16 cellular contexts compared by ENCODE assay signal in genomic region chr21:35072960-35073359, GRCh38. TPM values are rescaled to one million over a fixed set of nuclear protein-coding genes. Genes with fewer than 3 reads are reported as not detected.
DNase-seq lines count a peak whose midpoint lies in the region; ATAC-seq, FAIRE-seq and TF ChIP-seq lines count a peak whose summit lies in the region.
"Had no signal": no experiment of that assay in that cellular context is flagged by ENCODE, and none has a peak within 500 bp of the region (broad histone marks: within the 10 kb centered on the region; RNA-seq: fewer than 3 reads in every experiment).

No MANE protein-coding gene starts in this region.

- H3K79me2 ChIP-seq in GM23248 (ENCODE audit: insufficient read depth) = no peaks in the 10 kb centered on the region

- no peaks in the 10 kb centered on the region for H3K9me3 ChIP-seq in GM23248 (ENCODE audit: low read depth)
- peaks cover 0 to 6% (median 3%) of the 10 kb centered on the region in 4 donors for H3K9me3 ChIP-seq in stomach
- H3K9me3 ChIP-seq in small intestine (ENCODE audit: control insufficient read depth, low read depth) = no peaks in the 10 kb centered on the region
- H3K9me3 ChIP-seq: neutrophil had no signal

- H3K27ac ChIP-seq in GM23248 (peak overlapping the region; percentile 47), stomach (peak overlapping the region in 4 of 5 donors; percentile 9 to 45 (median 30)), small intestine (ENCODE audit: low read depth in 1 of 2, low read length in 1 of 2) (peak overlapping the region in 1 of 2 donors; percentile 74)
- H3K27ac ChIP-seq: neutrophil had no signal

- no peak for ATAC-seq in activated CD8-positive, alpha-beta memory T cell treated with anti-CD3 and anti-CD28 coated beads, Interleukin-2, amount 10 ng/mL, durations not matched to agents 7 days and 5 days

- TF ChIP-seq CTCF in stomach (IDR thresholded peaks at IDR 0.05) = no peak

- H4K20me1 ChIP-seq in GM23248 (ENCODE audit: insufficient read depth) = no peaks in the 10 kb centered on the region

- H3K27ac Mint-ChIP-seq in activated CD8-positive, alpha-beta memory T cell treated with anti-CD3 and anti-CD28 coated beads, Interleukin-2, amount 10 ng/mL, durations not matched to agents 7 days and 5 days = no peak overlapping the region
- H3K27ac Mint-ChIP-seq: CD14-positive monocyte had no signal

- in situ Hi-C loops in GM23248 (cut with MboI) = loop anchor here (25.0 kb wide), 1 partner anchor 864 kb away; no protein-coding TSS in a partner anchor

- H3K4me3 Mint-ChIP-seq in activated CD8-positive, alpha-beta memory T cell treated with anti-CD3 and anti-CD28 coated beads, Interleukin-2, amount 10 ng/mL, durations not matched to agents 7 days and 5 days = no peak overlapping the region
- H3K4me3 Mint-ChIP-seq: CD14-positive monocyte had no signal

- H3K36me3 ChIP-seq in GM23248 (ENCODE audit: low read depth) (no peaks in the 10 kb centered on the region), stomach (no peaks in the 10 kb centered on the region), small intestine (ENCODE audit: control insufficient read depth in 2 of 2, insufficient read depth in 2 of 2, low read length in 2 of 2) (no peaks in the 10 kb centered on the region)
- H3K36me3 ChIP-seq: neutrophil had no signal

- peak overlapping the region; percentile 21; the same call in 1 of the 2 replicates for H3K4me3 ChIP-seq in GM23248
- H3K4me3 ChIP-seq in stomach = no peak overlapping the region
- H3K4me3 ChIP-seq in small intestine (ENCODE audit: low read depth in 1 of 2, low read length in 2 of 2) = no peak overlapping the region

- H2AFZ ChIP-seq in GM23248 = peak overlapping the region; percentile 86

- intact Hi-C loops in stomach (cut with DNase I; ENCODE audit: low total_unique reads) = no loop called here

- peak overlapping the region; percentile 13; the same call in 1 of the 2 replicates for H3K9ac ChIP-seq in GM23248

- FAIRE-seq in endometrium (lab: Jason Lieb, UNC) = peak; percentile 8
- FAIRE-seq in small intestine (lab: Jason Lieb, UNC) = no peak
- FAIRE-seq: urothelium cell line had no signal

- peaks cover 2% of the 10 kb centered on the region for H3K9me3 Mint-ChIP-seq in activated CD8-positive, alpha-beta memory T cell treated with anti-CD3 and anti-CD28 coated beads, Interleukin-2, amount 10 ng/mL, durations not matched to agents 7 days and 5 days (ENCODE audit: low read depth)

- H3K4me1 ChIP-seq in GM23248 (ENCODE audit: insufficient read depth) = peaks cover 32% of the 10 kb centered on the region
- no peaks in the 10 kb centered on the region for H3K4me1 ChIP-seq in stomach
- no peaks in the 10 kb centered on the region for H3K4me1 ChIP-seq in small intestine (ENCODE audit: control insufficient read depth in 2 of 2, insufficient read depth in 1 of 2, low read depth in 1 of 2, low read length in 1 of 2)

- 0 out of 2 replicates have a peak, but pooled peaks cover 25% of the 10 kb centered on the region for H3F3A ChIP-seq in GM23248 (ENCODE audit: insufficient read depth)

- no peak for TF ChIP-seq EP300 in stomach (IDR thresholded peaks at IDR 0.05)

- peaks cover 5% of the 10 kb centered on the region for H3K36me3 Mint-ChIP-seq in activated CD8-positive, alpha-beta memory T cell treated with anti-CD3 and anti-CD28 coated beads, Interleukin-2, amount 10 ng/mL, durations not matched to agents 7 days and 5 days
- H3K36me3 Mint-ChIP-seq: CD14-positive monocyte had no signal

- DNase-seq in GM23248 (peak; percentile 55), lung microvascular endothelial cell (ENCODE audit: low read depth in 2 of 2) (peak; percentile 78 to 80), stomach (no peak), HUDEP-2 (lab: John Stamatoyannopoulos, UW; ENCODE audit: unreplicated experiment in 76 of 76) (no peak), OCI-M2 (lab: John Stamatoyannopoulos, UW; ENCODE audit: unreplicated experiment) (no peak), small intestine (no peak)
- DNase-seq in activated CD8-positive, alpha-beta memory T cell treated with anti-CD3 and anti-CD28 coated beads, Interleukin-2, amount 10 ng/mL, durations not matched to agents 7 days and 5 days = no peak
- DNase-seq: activated CD4-positive, alpha-beta T cell treated with anti-CD3 and anti-CD28 coated beads, Interleukin-2, amount 50 U/mL, for 1 hour; GOT3; Kasumi-1; NCI-H187 treated with DMSO at 0.1 percent for 48 hours; T-helper 9 cell had no signal

- H3K27me3 ChIP-seq in GM23248 (replicated peaks; ENCODE audit: insufficient read depth) = no peaks in the 10 kb centered on the region
- no peaks in the 10 kb centered on the region for H3K27me3 ChIP-seq in stomach
- H3K27me3 ChIP-seq in small intestine (ENCODE audit: control insufficient read depth in 2 of 2, insufficient read depth in 2 of 2, low read length in 2 of 2) = no peaks in the 10 kb centered on the region

- peaks cover 6% of the 10 kb centered on the region for H3K27me3 Mint-ChIP-seq in activated CD8-positive, alpha-beta memory T cell treated with anti-CD3 and anti-CD28 coated beads, Interleukin-2, amount 10 ng/mL, durations not matched to agents 7 days and 5 days

- H3K9me2 ChIP-seq in GM23248 (ENCODE audit: insufficient read depth) = no peaks in the 10 kb centered on the region

- 4 to 6% methylated on average over 11 of the region's 11 CpGs for WGBS in GM23248 (ENCODE audit: low coverage in 1 of 2, low lambda C conversion rate in 2 of 2, missing lambda C conversion rate in 2 of 2), 2 experiments
- WGBS in stomach, 5 donors = 70 to 77% (median 72%) methylated on average over 11 of the region's 11 CpGs
- 70 to 87% (median 86%) methylated on average over 11 of the region's 11 CpGs for WGBS in small intestine, 3 donors

- peaks cover 8% of the 10 kb centered on the region for H3K4me1 Mint-ChIP-seq in activated CD8-positive, alpha-beta memory T cell treated with anti-CD3 and anti-CD28 coated beads, Interleukin-2, amount 10 ng/mL, durations not matched to agents 7 days and 5 days

- CTCF ChIA-PET in activated CD8-positive, alpha-beta memory T cell treated with anti-CD3 and anti-CD28 coated beads, Interleukin-2, amount 10 ng/mL, durations not matched to agents 7 days and 5 days (lab: Charles Lee) = no interaction called here

- peak overlapping the region; percentile 74 for H3K4me2 ChIP-seq in GM23248 (ENCODE audit: unreplicated experiment)

- TF ChIP-seq POLR2A in stomach (IDR thresholded peaks at IDR 0.05) = no peak

RNA-seq across cellular contexts. Expression of gene RUNX1, which starts 23.9 kb away (rescaled TPM):
- 32.6 and 35.3 TPM in 2 replicates for total RNA-seq in GM23248 (2014; rRNA removed; shearing (Covaris generic))
- polyA plus RNA-seq in GM23248 (2016; fragmentation: Nextera tagmentation; extraction: Ambion mirVana) (21.3 and 23.1 TPM in 2 replicates), stomach (10 to 100 TPM in 1 of 3 donors, 1 to 10 TPM in 2; 8.0 to 10.4 (median 9.3) TPM), small intestine (1 to 10 TPM; 2.5 to 5.8 (median 3.2) TPM)
- total RNA-seq in lung microvascular endothelial cell (0.20 and 1.1 TPM in 2 replicates), stomach (100 to 1,000 TPM in 2 of 5 donors, 10 to 100 TPM in 3; 32.9 to 213 (median 83.0) TPM)
- 10 to 100 TPM; 23.3 to 35.3 TPM for total RNA-seq in activated CD8-positive, alpha-beta memory T cell treated with anti-CD3 and anti-CD28 coated beads, Interleukin-2, amount 10 ng/mL, durations not matched to agents 7 days and 5 days

Comparison
In these comparisons a context has a peak if more than half of its experiments do, and no peak if none do; other contexts are left out.
1. DNase-seq: peak in GM23248 (single experiment) and lung microvascular endothelial cell (2 of 2); none in stomach (single experiment), HUDEP-2 (0 of 76), OCI-M2 (single experiment), small intestine (single experiment) and activated CD8-positive, alpha-beta memory T cell treated with anti-CD3 and anti-CD28 coated beads, Interleukin-2, amount 10 ng/mL, durations not matched to agents 7 days and 5 days (single experiment).
2. RNA of gene RUNX1, which starts 23.9 kb away (total RNA-seq): 32.9 to 213 TPM in stomach, 23.3 to 35.3 TPM in activated CD8-positive, alpha-beta memory T cell treated with anti-CD3 and anti-CD28 coated beads, Interleukin-2, amount 10 ng/mL, durations not matched to agents 7 days and 5 days and 32.6 to 35.3 TPM in GM23248; 0.20 to 1.1 TPM in lung microvascular endothelial cell; every median in the first group is over 10 times any median in the second.